ENCODE assay signal across 28 cellular contexts in genomic region chr21:15297829-15298228, GRCh38.
"Had no signal": no experiment of that assay in that cellular context is flagged by ENCODE, and none has a peak within 500 bp of the region (broad histone marks: within the 10 kb centered on the region; RNA-seq: fewer than 3 reads in every experiment).

No MANE protein-coding gene starts in this region.

- ATAC-seq: Panc1, Right ventricle myocardium inferior, SK-N-SH treated with all-trans-retinoic acid at 6 μM for 48 hours, T-cell had no signal

- H3K36me3 Mint-ChIP-seq: T-cell had no signal

- H3K27me3 Mint-ChIP-seq: T-cell had no signal

- H3K27ac Mint-ChIP-seq: T-cell had no signal

- H3K4me1 Mint-ChIP-seq: T-cell had no signal

- DNase-seq: Karpas-422, MM.1S, MV-4-11, NCI-H1092, NCI-H1105, NCI-H1417 treated with DMSO at 0.1 percent for 48 hours, NCI-H146, NCI-H1694, NCI-H187, NCI-H1930, NCI-H2029 treated with DMSO at 0.1 percent for 48 hours, NCI-H2081 treated with DMSO at 0.1 percent for 48 hours, NCI-H2107, NCI-H2171, NCI-H226, NCI-H446 treated with DMSO at 0.1 percent for 48 hours, NCI-H510A, NCI-H524, NCI-H526, NCI-H748 treated with DMSO at 0.1 percent for 48 hours, PC-9, SHP77, SIG-M5, SJCRH30, T-cell had no signal

- H3K4me3 Mint-ChIP-seq: T-cell had no signal
